ENCODE assay signal across 19 cellular contexts in the genomic region with DNA sequence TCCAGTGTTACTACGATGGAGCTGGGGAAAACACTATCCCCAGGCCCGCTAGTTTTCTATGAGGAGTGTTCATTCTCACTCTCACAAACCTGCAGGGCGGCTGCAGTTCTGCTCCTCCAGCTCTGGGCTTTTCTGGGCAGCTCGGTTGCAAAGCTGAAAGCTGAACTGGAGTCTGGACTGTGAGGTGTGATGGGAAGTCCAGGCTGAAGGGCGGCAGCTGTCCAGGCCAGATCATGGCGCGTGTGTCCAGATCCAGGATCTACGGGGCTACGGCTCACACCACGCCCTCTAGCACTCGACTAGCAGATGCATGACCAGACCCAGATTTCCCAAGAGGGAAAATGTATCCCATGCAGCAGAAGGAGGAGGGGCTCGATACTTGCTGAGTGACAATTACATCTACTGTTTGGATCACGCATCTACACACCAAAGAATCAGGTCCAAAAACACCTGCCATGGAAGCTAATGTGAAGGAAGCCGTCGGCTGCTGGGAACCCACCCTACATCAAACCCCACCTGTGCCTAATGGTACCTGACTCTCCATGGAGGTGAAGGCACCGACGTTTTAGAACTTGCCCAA.
A peak's percentile ranks its signal among the peaks of the same experiment; 100 is the strongest.
DNase-seq lines count a peak whose midpoint lies in the region; ATAC-seq, FAIRE-seq and TF ChIP-seq lines count a peak whose summit lies in the region.
"Had no signal": no experiment of that assay in that cellular context is flagged by ENCODE, and none has a peak within 500 bp of the region (broad histone marks: within the 10 kb centered on the region; RNA-seq: fewer than 3 reads in every experiment).

No MANE protein-coding gene starts in this region.

- no peaks in the 10 kb centered on the region for H3K36me3 ChIP-seq in suprapubic skin
- H3K36me3 ChIP-seq: SJSA1 had no signal

- peaks cover 19% of the 10 kb centered on the region for H3K27me3 Mint-ChIP-seq in activated CD8-positive, alpha-beta T cell treated with anti-CD3 and anti-CD28 coated beads, Interleukin-2, amount 10 ng/mL, durations not matched to agents 7 days and 5 days (ENCODE audit: low read depth)

- no peak for TF ChIP-seq CTCF in suprapubic skin (IDR thresholded peaks at IDR 0.05)

- POLR2A ChIA-PET in activated CD8-positive, alpha-beta T cell treated with anti-CD3 and anti-CD28 coated beads, Interleukin-2, amount 10 ng/mL, durations not matched to agents 7 days and 5 days (lab: Charles Lee) = no interaction called here

- no peak for ATAC-seq in activated CD8-positive, alpha-beta T cell treated with anti-CD3 and anti-CD28 coated beads, Interleukin-2, amount 10 ng/mL, durations not matched to agents 7 days and 5 days
- ATAC-seq: Right ventricle myocardium inferior had no signal

- H3K4me1 Mint-ChIP-seq in activated CD8-positive, alpha-beta T cell treated with anti-CD3 and anti-CD28 coated beads, Interleukin-2, amount 10 ng/mL, durations not matched to agents 7 days and 5 days (ENCODE audit: low read depth) = no peaks in the 10 kb centered on the region
- H3K4me1 Mint-ChIP-seq: CD4-positive, alpha-beta memory T cell had no signal

- H3K27me3 ChIP-seq in suprapubic skin = peaks cover 69% of the 10 kb centered on the region
- H3K27me3 ChIP-seq: SJSA1 had no signal

- H3K27ac ChIP-seq in suprapubic skin = no peak overlapping the region
- H3K27ac ChIP-seq: PC-9, SJSA1 had no signal

- no peak for TF ChIP-seq POLR2A in suprapubic skin (IDR thresholded peaks at IDR 0.05)
- TF ChIP-seq POLR2A in H54 (IDR thresholded peaks at IDR 0.05; ENCODE audit: low read depth, low read length) = no peak

- CTCF ChIA-PET in activated CD8-positive, alpha-beta T cell treated with anti-CD3 and anti-CD28 coated beads, Interleukin-2, amount 10 ng/mL, durations not matched to agents 7 days and 5 days (lab: Charles Lee) = no interaction called here

- H3K9me3 Mint-ChIP-seq in activated CD8-positive, alpha-beta T cell treated with anti-CD3 and anti-CD28 coated beads, Interleukin-2, amount 10 ng/mL, durations not matched to agents 7 days and 5 days (ENCODE audit: insufficient read depth) = no peaks in the 10 kb centered on the region
- H3K9me3 Mint-ChIP-seq: CD4-positive, alpha-beta memory T cell had no signal

- 76% methylated on average over 16 of the region's 17 CpGs for WGBS in suprapubic skin

- TF ChIP-seq EP300 in suprapubic skin (IDR thresholded peaks at IDR 0.05) = no peak

- H3K4me3 ChIP-seq in suprapubic skin = no peak overlapping the region
- H3K4me3 ChIP-seq: PC-9, SJSA1 had no signal

- no peaks in the 10 kb centered on the region for H3K9me3 ChIP-seq in suprapubic skin

- no peaks in the 10 kb centered on the region for H3K4me1 ChIP-seq in suprapubic skin
- H3K4me1 ChIP-seq: SJSA1 had no signal

- no peak overlapping the region for H3K4me3 Mint-ChIP-seq in activated CD8-positive, alpha-beta T cell treated with anti-CD3 and anti-CD28 coated beads, Interleukin-2, amount 10 ng/mL, durations not matched to agents 7 days and 5 days
- H3K4me3 Mint-ChIP-seq: CD4-positive, alpha-beta memory T cell had no signal

- DNase-seq in NCI-H2171 treated with DMSO at 0.1 percent for 48 hours (lab: John Stamatoyannopoulos, UW) (peak; percentile 53), SK-N-DZ (ENCODE audit: low spot score) (peak; percentile 67), left kidney (ENCODE audit: low read depth, low spot score) (peak; percentile 29), suprapubic skin (ENCODE audit: low spot score in 2 of 2) (peak; percentile 11 to 62), amygdala (lab: John Stamatoyannopoulos, UW) (no peak), H54 (ENCODE audit: insufficient read length, low spot score) (no peak)
- DNase-seq in activated CD8-positive, alpha-beta T cell treated with anti-CD3 and anti-CD28 coated beads, Interleukin-2, amount 10 ng/mL, durations not matched to agents 7 days and 5 days = no peak
- DNase-seq: C1 segment of cervical spinal cord; CD4-positive, alpha-beta memory T cell; COR-L47; NCI-H1092; NCI-H1417 treated with DMSO at 0.1 percent for 48 hours; NCI-H1694 treated with DMSO at 0.1 percent for 48 hours; NCI-H2081; NCI-H526 treated with DMSO at 0.1 percent for 48 hours; PC-9 had no signal

- H3K36me3 Mint-ChIP-seq in activated CD8-positive, alpha-beta T cell treated with anti-CD3 and anti-CD28 coated beads, Interleukin-2, amount 10 ng/mL, durations not matched to agents 7 days and 5 days (ENCODE audit: low read depth) = no peaks in the 10 kb centered on the region
- H3K36me3 Mint-ChIP-seq: CD4-positive, alpha-beta memory T cell had no signal

- no peak for FAIRE-seq in H54 (lab: Jason Lieb, UNC)
- FAIRE-seq: G401.6 had no signal

- H3K27ac Mint-ChIP-seq in activated CD8-positive, alpha-beta T cell treated with anti-CD3 and anti-CD28 coated beads, Interleukin-2, amount 10 ng/mL, durations not matched to agents 7 days and 5 days = no peak overlapping the region
- H3K27ac Mint-ChIP-seq: CD4-positive, alpha-beta memory T cell had no signal

Comparison
In these comparisons a context has a peak if more than half of its experiments do, and no peak if none do; other contexts are left out.
1. DNase-seq: peak in NCI-H2171 treated with DMSO at 0.1 percent for 48 hours (single experiment), SK-N-DZ (single experiment), left kidney (single experiment) and suprapubic skin (2 of 2); none in amygdala (0 of 56), activated CD8-positive, alpha-beta T cell treated with anti-CD3 and anti-CD28 coated beads, Interleukin-2, amount 10 ng/mL, durations not matched to agents 7 days and 5 days (single experiment) and H54 (single experiment).